ENCODE assay signal across 17 cellular contexts in the genomic region with DNA sequence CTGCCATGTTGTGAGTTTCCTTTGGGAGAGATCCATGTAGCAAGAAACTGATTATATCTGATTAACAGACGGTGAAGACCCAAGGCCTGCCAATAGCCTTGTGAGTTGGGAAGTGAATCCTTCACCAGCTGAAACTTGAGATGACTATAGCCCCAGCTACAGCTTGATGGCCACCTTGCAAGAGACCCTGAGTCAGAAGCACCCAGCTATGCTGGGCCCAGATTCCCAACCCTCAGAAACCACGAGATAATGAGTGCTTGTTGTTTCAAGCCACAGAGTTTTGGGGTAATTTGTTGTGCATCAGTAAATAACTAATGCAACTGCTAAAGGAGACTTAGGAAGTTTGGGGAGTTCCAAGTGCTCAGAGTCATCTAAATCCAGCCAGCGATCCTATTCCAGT.
"Had no signal": no experiment of that assay in that cellular context is flagged by ENCODE, and none has a peak within 500 bp of the region (broad histone marks: within the 10 kb centered on the region; RNA-seq: fewer than 3 reads in every experiment).

No MANE protein-coding gene starts in this region.

- DNase-seq: activated naive CD4-positive, alpha-beta T cell treated with anti-CD3 and anti-CD28 coated beads, Interleukin-2, amount 50 U/mL, for 16 hours; adrenal gland; effector CD4-positive, alpha-beta T cell; foreskin melanocyte; lower lobe of right lung; midbrain; naive B cell; posterior cingulate gyrus; substantia nigra; T-helper 2 cell had no signal

- FAIRE-seq: endothelial cell of umbilical vein had no signal

- H3K27me3 ChIP-seq: adrenal gland, neutrophil, right atrium auricular region had no signal

- H3K4me2 ChIP-seq: smooth muscle cell had no signal

- H3K4me1 ChIP-seq: adrenal gland, lower lobe of right lung had no signal

- H3K27ac ChIP-seq: adrenal gland, coronary artery, lower lobe of right lung, neutrophil had no signal

- H3K4me3 ChIP-seq: adrenal gland, coronary artery, lower lobe of right lung, right atrium auricular region, smooth muscle cell had no signal

- H3K36me3 ChIP-seq: adrenal gland, lower lobe of right lung, neutrophil, right atrium auricular region had no signal

- ATAC-seq: activated CD4-positive, CD25-positive, alpha-beta regulatory T cell treated with anti-CD3 and anti-CD28 coated beads, Interleukin-2, amount 50 U/mL, for 24 hours; lower lobe of right lung; stimulated activated memory B cell treated with anti-CD40 and anti-IgM and Interleukin-4, amounts not matched to agents 10 μg/mL and 1 μg/mL and 100 μg/mL, for 72 hours had no signal

- H3K9me3 ChIP-seq: adrenal gland, lower lobe of right lung, neutrophil, right atrium auricular region had no signal
